Comparison of ENCODE assay signal across 8 cellular contexts in the genomic region with DNA sequence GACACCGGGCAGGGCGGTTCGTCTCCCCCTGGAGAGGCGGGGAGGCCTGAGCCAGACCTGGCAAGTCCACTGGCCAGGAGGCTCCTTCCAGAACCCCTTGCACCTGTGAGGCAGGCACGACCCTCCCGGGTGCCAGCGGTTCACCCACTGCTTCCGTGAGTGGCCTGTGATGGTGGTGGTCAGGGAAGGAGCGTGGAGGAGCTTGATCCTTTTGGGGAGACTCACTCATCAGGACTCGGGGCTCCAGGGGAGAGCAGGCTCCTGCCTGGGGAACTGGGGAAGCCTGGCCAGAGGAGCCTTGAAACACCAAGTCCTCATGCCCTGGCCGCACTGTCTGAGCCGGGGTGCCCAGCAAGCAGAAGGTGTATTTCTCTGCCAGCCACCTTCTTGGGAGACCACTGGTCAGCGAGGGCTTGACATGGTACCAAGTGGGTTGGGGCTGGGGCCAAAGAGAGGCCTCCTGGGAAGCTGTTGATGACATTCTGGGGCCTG. TPM values are rescaled to one million over a fixed set of nuclear protein-coding genes. Genes with fewer than 3 reads are reported as not detected.
DNase-seq lines count a peak whose midpoint lies in the region; ATAC-seq and TF ChIP-seq lines count a peak whose summit lies in the region.

No MANE protein-coding gene starts in this region.

- H3K36me3 Mint-ChIP-seq in T-helper 17 cell (ENCODE audit: low read depth) = no peaks in the 10 kb centered on the region

- H3K4me3 Mint-ChIP-seq in T-helper 17 cell = peak overlapping the region; percentile 45

- H3K4me1 ChIP-seq in gastroesophageal sphincter = peaks cover 0 to 37% (median 0%) of the 10 kb centered on the region in 3 donors
- H3K4me1 ChIP-seq in skeletal muscle tissue (ENCODE audit: control insufficient read depth in 3 of 3, insufficient read depth in 3 of 3, low read length in 3 of 3) = peaks cover 16 to 24% (median 16%) of the 10 kb centered on the region in 3 donors

- ATAC-seq in GM21360 (IDR thresholded peaks at IDR 0.05; ENCODE audit: unreplicated experiment) (peak; percentile 5), T-helper 17 cell (no peak), gastroesophageal sphincter (no peak), GM18505 (IDR thresholded peaks at IDR 0.05; ENCODE audit: unreplicated experiment) (no peak)

- no peak for TF ChIP-seq CTCF in gastroesophageal sphincter (IDR thresholded peaks at IDR 0.05)

- H3K27me3 ChIP-seq in gastroesophageal sphincter (no peaks in the 10 kb centered on the region), skeletal muscle tissue (ENCODE audit: control insufficient read depth in 3 of 3, insufficient read depth in 3 of 3, low read length in 3 of 3) (no peaks in the 10 kb centered on the region)

- DNase-seq in T-helper 17 cell = no peak
- no peak for DNase-seq in activated CD4-positive, CD25-positive, alpha-beta regulatory T cell treated with anti-CD3 and anti-CD28 coated beads, Interleukin-2, amount 50 U/mL, for 72 hours
- DNase-seq in DMS114 treated with DMSO at 0.1 percent for 48 hours (lab: John Stamatoyannopoulos, UW; ENCODE audit: unreplicated experiment) = no peak
- no peak for DNase-seq in occipital lobe (lab: John Stamatoyannopoulos, UW)

- peaks cover 15% of the 10 kb centered on the region for H3K4me1 Mint-ChIP-seq in T-helper 17 cell

- WGBS in gastroesophageal sphincter (ENCODE audit: low coverage in 1 of 2), 2 donors = no CpG with 5 or more reads among the region's 13 CpGs

- peak overlapping the region; percentile 60 to 84 (median 74) for H3K9ac ChIP-seq in skeletal muscle tissue (ENCODE audit: low read depth in 1 of 3, low read length in 3 of 3)

- H3K27ac Mint-ChIP-seq in T-helper 17 cell = no peak overlapping the region

- no peak for TF ChIP-seq EP300 in gastroesophageal sphincter (IDR thresholded peaks at IDR 0.05)

- no peaks in the 10 kb centered on the region for H3K27me3 Mint-ChIP-seq in T-helper 17 cell

- H3K36me3 ChIP-seq in gastroesophageal sphincter (peaks cover 0 to 66% of the 10 kb centered on the region in 2 donors), skeletal muscle tissue (ENCODE audit: control insufficient read depth in 3 of 3, insufficient read depth in 3 of 3, low read length in 3 of 3) (peaks cover 32 to 40% (median 34%) of the 10 kb centered on the region in 3 donors)

- peak overlapping the region; percentile 79 to 88 (median 86) for H3K27ac ChIP-seq in gastroesophageal sphincter
- peak overlapping the region; percentile 80 for H3K27ac ChIP-seq in skeletal muscle tissue (ENCODE audit: low read depth, low read length)

- H3K4me3 ChIP-seq in gastroesophageal sphincter (peak overlapping the region; percentile 61 to 64), skeletal muscle tissue (ENCODE audit: low read length in 3 of 3) (peak overlapping the region; percentile 49 to 72 (median 61))

- TF ChIP-seq POLR2A in gastroesophageal sphincter (IDR thresholded peaks at IDR 0.05) = no peak
- no peak for TF ChIP-seq POLR2A in GM18505 (IDR thresholded peaks at IDR 0.05; ENCODE audit: borderline replicate concordance, extremely low read depth, insufficient read depth, insufficient read length)

- H3K9me3 ChIP-seq in T-helper 17 cell (ENCODE audit: control insufficient read depth, low read length, poor library complexity, severe bottlenecking) (no peaks in the 10 kb centered on the region), gastroesophageal sphincter (no peaks in the 10 kb centered on the region), skeletal muscle tissue (ENCODE audit: control insufficient read depth in 3 of 3, low read length in 3 of 3) (no peaks in the 10 kb centered on the region)

RNA-seq across cellular contexts. Expression of a gene that starts 0.9 kb away (rescaled TPM):
- total RNA-seq in T-helper 17 cell (10 to 100 TPM; 58.1 to 58.6 TPM), gastroesophageal sphincter (10 to 100 TPM; 49.8 to 58.2 (median 53.4) TPM), skeletal muscle tissue (16.7 TPM), occipital lobe (13.1 TPM)

RNA-seq across cellular contexts. Expression of a gene that starts 7.8 kb away (rescaled TPM):
- total RNA-seq in T-helper 17 cell (100 to 1,000 TPM; 189 to 223 TPM), gastroesophageal sphincter (100 to 1,000 TPM; 105 to 160 (median 121) TPM), skeletal muscle tissue (35.5 TPM), occipital lobe (192 TPM)

RNA-seq across cellular contexts. Expression of a gene that starts 13.3 kb away (rescaled TPM):
- total RNA-seq in T-helper 17 cell (10 to 100 TPM; 66.3 to 78.6 TPM), gastroesophageal sphincter (10 to 100 TPM in 2 of 4 donors, 1 to 10 TPM in 2; 1.5 to 13.9 (median 8.2) TPM), skeletal muscle tissue (9.9 TPM), occipital lobe (14.5 TPM)

RNA-seq across cellular contexts. Expression of a gene that starts 16.3 kb away (rescaled TPM):
- total RNA-seq in T-helper 17 cell (10 to 100 TPM; 41.4 to 43.0 TPM), gastroesophageal sphincter (10 to 100 TPM; 29.0 to 50.0 (median 43.1) TPM), skeletal muscle tissue (24.5 TPM), occipital lobe (42.7 TPM)

RNA-seq across cellular contexts. Expression of a gene that starts 33.5 kb away (rescaled TPM):
- total RNA-seq in T-helper 17 cell (10 to 100 TPM; 84.1 to 95.7 TPM), gastroesophageal sphincter (10 to 100 TPM; 11.7 to 54.5 (median 24.4) TPM), skeletal muscle tissue (7.3 TPM), occipital lobe (10.9 TPM)
